21 cellular contexts compared by ENCODE assay signal in the genomic region with DNA sequence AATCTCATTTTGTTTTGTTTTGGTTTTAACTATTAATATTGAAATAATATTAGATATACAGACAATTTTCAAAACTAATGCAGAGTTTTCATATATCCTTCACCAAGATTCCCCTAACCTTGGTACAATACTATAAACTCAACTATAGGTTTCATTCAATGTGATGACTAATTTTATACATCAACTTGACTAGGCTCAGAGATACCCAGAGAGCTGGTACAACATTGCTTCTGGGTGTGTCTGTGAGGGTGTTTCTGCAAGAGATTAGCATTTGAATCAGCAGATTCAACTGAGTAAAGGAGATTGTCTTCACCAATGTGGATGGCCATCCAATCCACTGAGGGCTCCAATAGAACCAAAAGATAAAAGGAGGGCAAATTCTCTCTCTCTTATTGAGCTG.
DNase-seq lines count a peak whose midpoint lies in the region; ATAC-seq, FAIRE-seq and TF ChIP-seq lines count a peak whose summit lies in the region.
"Had no signal": no experiment of that assay in that cellular context is flagged by ENCODE, and none has a peak within 500 bp of the region (broad histone marks: within the 10 kb centered on the region; RNA-seq: fewer than 3 reads in every experiment).

No MANE protein-coding gene starts in this region.

- no peak overlapping the region for H3K18ac ChIP-seq in H1 (ENCODE audit: extremely low read depth, low read length)

- intact Hi-C loops in activated CD4-positive, alpha-beta T cell treated with anti-CD3 and anti-CD28 coated beads for 36 hours (cut with DNase I, micrococcal nuclease), result no loop called here

- no peak overlapping the region for H2AK5ac ChIP-seq in H1 (ENCODE audit: low read depth, low read length)

- no peaks in the 10 kb centered on the region for H4K20me1 ChIP-seq in H1 (replicated peaks in 1 of 2; ENCODE audit: control insufficient read depth in 1 of 2, insufficient read depth in 2 of 2, low read length in 2 of 2)
- H4K20me1 ChIP-seq: BLaER1 treated with 17β-estradiol and CSF1 and Interleukin-3, amounts not matched to agents 10 nM and 100 nM had no signal

- H3K9ac ChIP-seq in H1 (replicated peaks in 1 of 4; ENCODE audit: extremely low read depth in 1 of 4, low read depth in 3 of 4, low read length in 3 of 4), result no peak overlapping the region
- H3K9ac ChIP-seq: BLaER1 treated with 17β-estradiol and CSF1 and Interleukin-3, amounts not matched to agents 10 nM and 100 nM had no signal

- no peak overlapping the region for H3K27ac Mint-ChIP-seq in activated CD4-positive, alpha-beta T cell treated with anti-CD3 and anti-CD28 coated beads for 36 hours
- no peak overlapping the region for H3K27ac Mint-ChIP-seq in stimulated activated effector memory CD8-positive, alpha-beta T cell treated with anti-CD3 and anti-CD28 coated beads, Interleukin-12 subunit alpha, Interleukin-12 subunit beta, amount 100 ng/mL, for 72 hours
- H3K27ac Mint-ChIP-seq in stimulated activated memory B cell treated with anti-CD40 and anti-IgM and Interleukin-4, amounts not matched to agents 10 μg/mL and 1 μg/mL and 100 μg/mL, for 72 hours, result no peak overlapping the region
- H3K27ac Mint-ChIP-seq: B cell; CD4-positive, alpha-beta T cell; CD8-positive, alpha-beta T cell had no signal

- no peaks in the 10 kb centered on the region for H3K79me1 ChIP-seq in H1 (ENCODE audit: low read depth, low read length)

- H2AFZ ChIP-seq in H1 (ENCODE audit: low read length), result 0 out of 2 replicates have a peak overlapping the region, but pooled peaks have one; percentile 44

- no peak for DNase-seq in activated CD4-positive, alpha-beta T cell treated with anti-CD3 and anti-CD28 coated beads for 36 hours
- DNase-seq in activated CD4-positive, alpha-beta T cell treated with anti-CD3 and anti-CD28 coated beads for 1 hour, result no peak
- no peak for DNase-seq in H1 (ENCODE audit: low read depth in 1 of 2, low spot score in 2 of 2)
- DNase-seq in stimulated activated effector memory CD8-positive, alpha-beta T cell treated with anti-CD3 and anti-CD28 coated beads, Interleukin-12 subunit alpha, Interleukin-12 subunit beta, amount 100 ng/mL, for 72 hours (ENCODE audit: low spot score in 2 of 2), result no peak
- DNase-seq: AML-193; Caco-2; Calu3; CD4-positive, alpha-beta T cell; CD8-positive, alpha-beta T cell; DMS79 treated with DMSO at 0.1 percent for 48 hours; GF-D8 had no signal

- H3K4me1 ChIP-seq in H1 (replicated peaks in 1 of 4; ENCODE audit: control insufficient read depth in 3 of 4, insufficient read depth in 4 of 4, low read length in 3 of 4), result no peaks in the 10 kb centered on the region
- H3K4me1 ChIP-seq: A549, Caco-2 had no signal

- no peaks in the 10 kb centered on the region for H3K36me3 ChIP-seq in H1 (ENCODE audit: control insufficient read depth in 2 of 4, insufficient read depth in 4 of 4, low read length in 3 of 4)
- H3K36me3 ChIP-seq: BLaER1 treated with 17β-estradiol and CSF1 and Interleukin-3, amounts not matched to agents 10 nM and 100 nM had no signal

- no peak overlapping the region for H3K4me2 ChIP-seq in H1 (ENCODE audit: insufficient read depth in 1 of 2, low read depth in 2 of 2, low read length in 2 of 2)
- H3K4me2 ChIP-seq: A549; BLaER1 treated with 17β-estradiol and CSF1 and Interleukin-3, amounts not matched to agents 10 nM and 100 nM had no signal

- no peak overlapping the region for H4K91ac ChIP-seq in H1 (replicated peaks; ENCODE audit: insufficient read length, low read length)

- H3K9me3 Mint-ChIP-seq in activated CD4-positive, alpha-beta T cell treated with anti-CD3 and anti-CD28 coated beads for 36 hours (ENCODE audit: low read depth), result no peaks in the 10 kb centered on the region
- H3K9me3 Mint-ChIP-seq in stimulated activated effector memory CD8-positive, alpha-beta T cell treated with anti-CD3 and anti-CD28 coated beads, Interleukin-12 subunit alpha, Interleukin-12 subunit beta, amount 100 ng/mL, for 72 hours, result no peaks in the 10 kb centered on the region
- no peaks in the 10 kb centered on the region for H3K9me3 Mint-ChIP-seq in stimulated activated memory B cell treated with anti-CD40 and anti-IgM and Interleukin-4, amounts not matched to agents 10 μg/mL and 1 μg/mL and 100 μg/mL, for 72 hours
- H3K9me3 Mint-ChIP-seq: CD4-positive, alpha-beta T cell; CD8-positive, alpha-beta T cell had no signal

- no peaks in the 10 kb centered on the region for H3K27me3 ChIP-seq in H1 (replicated peaks in 1 of 4; ENCODE audit: control insufficient read depth in 3 of 4, extremely low read depth in 1 of 4, insufficient read depth in 3 of 4, low read length in 3 of 4)
- H3K27me3 ChIP-seq: BLaER1 treated with 17β-estradiol and CSF1 and Interleukin-3, amounts not matched to agents 10 nM and 100 nM had no signal

- H3K36me3 Mint-ChIP-seq in activated CD4-positive, alpha-beta T cell treated with anti-CD3 and anti-CD28 coated beads for 36 hours (ENCODE audit: low read depth), result no peaks in the 10 kb centered on the region
- H3K36me3 Mint-ChIP-seq in stimulated activated effector memory CD8-positive, alpha-beta T cell treated with anti-CD3 and anti-CD28 coated beads, Interleukin-12 subunit alpha, Interleukin-12 subunit beta, amount 100 ng/mL, for 72 hours, result no peaks in the 10 kb centered on the region
- H3K36me3 Mint-ChIP-seq in stimulated activated memory B cell treated with anti-CD40 and anti-IgM and Interleukin-4, amounts not matched to agents 10 μg/mL and 1 μg/mL and 100 μg/mL, for 72 hours, result no peaks in the 10 kb centered on the region
- H3K36me3 Mint-ChIP-seq: CD8-positive, alpha-beta T cell had no signal

- peaks cover 4% of the 10 kb centered on the region for H3K27me3 Mint-ChIP-seq in activated CD4-positive, alpha-beta T cell treated with anti-CD3 and anti-CD28 coated beads for 36 hours
- H3K27me3 Mint-ChIP-seq in stimulated activated memory B cell treated with anti-CD40 and anti-IgM and Interleukin-4, amounts not matched to agents 10 μg/mL and 1 μg/mL and 100 μg/mL, for 72 hours, result no peaks in the 10 kb centered on the region
- H3K27me3 Mint-ChIP-seq: B cell; CD4-positive, alpha-beta T cell had no signal

- TF ChIP-seq POLR2A in H1 (IDR thresholded peaks at IDR 0.05; ENCODE audit: control extremely low read depth in 1 of 2, low read depth in 2 of 2, low read length in 2 of 2), result no peak

- H3K14ac ChIP-seq in H1 (ENCODE audit: insufficient read length), result no peak overlapping the region

- TF ChIP-seq CTCF in H1 (IDR thresholded peaks at IDR 0.05; ENCODE audit: control extremely low read depth in 1 of 3, insufficient read depth in 1 of 3, low read depth in 1 of 3, low read length in 3 of 3), result no peak

- H3K4me3 ChIP-seq in H1 (ENCODE audit: extremely low read depth in 1 of 4, insufficient read depth in 2 of 4, low read depth in 3 of 4, low read length in 4 of 4), result no peak overlapping the region
- H3K4me3 ChIP-seq: A549; BLaER1 treated with 17β-estradiol and CSF1 and Interleukin-3, amounts not matched to agents 10 nM and 100 nM had no signal

- H4K8ac ChIP-seq in H1 (ENCODE audit: extremely low read depth, insufficient read depth, low read length), result no peak overlapping the region

- no peak overlapping the region for H4K5ac ChIP-seq in H1 (ENCODE audit: insufficient read length, low read depth, low read length)

- H3K27ac ChIP-seq in H1 (ENCODE audit: low read depth, low read length), result no peak overlapping the region
- H3K27ac ChIP-seq: 22Rv1; A549; BLaER1 treated with 17β-estradiol and CSF1 and Interleukin-3, amounts not matched to agents 10 nM and 100 nM; C4-2B had no signal

- no peak overlapping the region for H2BK12ac ChIP-seq in H1 (ENCODE audit: low read depth, low read length)

- no peak overlapping the region for H2BK5ac ChIP-seq in H1 (ENCODE audit: low read depth, low read length)

- no peak for TF ChIP-seq RAD21 in H1 (IDR thresholded peaks at IDR 0.05 in 1 of 2, conservative IDR thresholded peaks at IDR 0.05 in 1 of 2; ENCODE audit: low read depth in 2 of 2, low read length in 2 of 2)

- CTCF ChIA-PET in activated CD4-positive, alpha-beta T cell treated with anti-CD3 and anti-CD28 coated beads for 36 hours (lab: Charles Lee), result no interaction called here
- CTCF ChIA-PET in H1 (lab: Charles Lee; ENCODE audit: partially characterized antibody), result no interaction called here

- no peak overlapping the region for H2BK20ac ChIP-seq in H1 (ENCODE audit: low read length)

- no peak overlapping the region for H2BK120ac ChIP-seq in H1 (replicated peaks; ENCODE audit: low read depth, low read length)

- no peaks in the 10 kb centered on the region for H3K23me2 ChIP-seq in H1 (ENCODE audit: low read depth, low read length)

- FAIRE-seq in H1 (lab: Jason Lieb, UNC), result no peak
- FAIRE-seq: A549, D721Med, G401.6, GM12891, GM19239 had no signal

- peaks cover 7% of the 10 kb centered on the region for H3K4me1 Mint-ChIP-seq in activated CD4-positive, alpha-beta T cell treated with anti-CD3 and anti-CD28 coated beads for 36 hours
- H3K4me1 Mint-ChIP-seq in stimulated activated effector memory CD8-positive, alpha-beta T cell treated with anti-CD3 and anti-CD28 coated beads, Interleukin-12 subunit alpha, Interleukin-12 subunit beta, amount 100 ng/mL, for 72 hours, result peaks cover 28% of the 10 kb centered on the region
- no peaks in the 10 kb centered on the region for H3K4me1 Mint-ChIP-seq in stimulated activated memory B cell treated with anti-CD40 and anti-IgM and Interleukin-4, amounts not matched to agents 10 μg/mL and 1 μg/mL and 100 μg/mL, for 72 hours
- H3K4me1 Mint-ChIP-seq: B cell had no signal

- H3K23ac ChIP-seq in H1 (ENCODE audit: insufficient read length), result no peak overlapping the region

- H3K79me2 ChIP-seq in H1 (ENCODE audit: control insufficient read depth in 1 of 2, insufficient read depth in 2 of 2, low read length in 2 of 2), result no peaks in the 10 kb centered on the region

- H3K9me3 ChIP-seq in H1 (ENCODE audit: insufficient read depth in 2 of 2, low read depth in 1 of 2, low read length in 1 of 2), result no peaks in the 10 kb centered on the region
- H3K9me3 ChIP-seq: A549; BLaER1 treated with 17β-estradiol and CSF1 and Interleukin-3, amounts not matched to agents 10 nM and 100 nM; Caco-2 had no signal

- peak; percentile 33 for ATAC-seq in activated CD4-positive, alpha-beta T cell treated with anti-CD3 and anti-CD28 coated beads for 36 hours
- ATAC-seq in stimulated activated effector memory CD8-positive, alpha-beta T cell treated with anti-CD3 and anti-CD28 coated beads, Interleukin-12 subunit alpha, Interleukin-12 subunit beta, amount 100 ng/mL, for 72 hours, result peak; percentile 60
- ATAC-seq in stimulated activated memory B cell treated with anti-CD40 and anti-IgM and Interleukin-4, amounts not matched to agents 10 μg/mL and 1 μg/mL and 100 μg/mL, for 72 hours, result no peak
- ATAC-seq: A549; CD8-positive, alpha-beta T cell had no signal

- no peak for TF ChIP-seq EP300 in H1 (IDR thresholded peaks at IDR 0.05; ENCODE audit: borderline replicate concordance in 1 of 2, low read depth in 2 of 2, low read length in 2 of 2)

- no peak overlapping the region for H3K4me3 Mint-ChIP-seq in activated CD4-positive, alpha-beta T cell treated with anti-CD3 and anti-CD28 coated beads for 36 hours
- H3K4me3 Mint-ChIP-seq in stimulated activated effector memory CD8-positive, alpha-beta T cell treated with anti-CD3 and anti-CD28 coated beads, Interleukin-12 subunit alpha, Interleukin-12 subunit beta, amount 100 ng/mL, for 72 hours, result no peak overlapping the region
- H3K4me3 Mint-ChIP-seq in stimulated activated memory B cell treated with anti-CD40 and anti-IgM and Interleukin-4, amounts not matched to agents 10 μg/mL and 1 μg/mL and 100 μg/mL, for 72 hours, result no peak overlapping the region
- H3K4me3 Mint-ChIP-seq: B cell; CD4-positive, alpha-beta T cell; CD8-positive, alpha-beta T cell had no signal

- H3K4ac ChIP-seq in H1 (replicated peaks; ENCODE audit: insufficient read length, low read depth, low read length), result no peak overlapping the region

- no peak overlapping the region for H3K56ac ChIP-seq in H1 (replicated peaks; ENCODE audit: insufficient read length, low read depth, low read length)

- POLR2A ChIA-PET in activated CD4-positive, alpha-beta T cell treated with anti-CD3 and anti-CD28 coated beads for 36 hours (lab: Charles Lee), result no interaction called here
- POLR2A ChIA-PET in H1 (lab: Charles Lee; ENCODE audit: partially characterized antibody), result no interaction called here

- H2BK15ac ChIP-seq in H1 (ENCODE audit: low read length), result no peak overlapping the region
